ENCODE assay signal across 10 cellular contexts in genomic region chr20:31470946-31471345, GRCh38. TPM values are rescaled to one million over a fixed set of nuclear protein-coding genes. Genes with fewer than 3 reads are reported as not detected.
"Had no signal": no experiment of that assay in that cellular context is flagged by ENCODE, and none has a peak within 500 bp of the region (broad histone marks: within the 10 kb centered on the region; RNA-seq: fewer than 3 reads in every experiment).

No MANE protein-coding gene starts in this region.

RNA-seq across cellular contexts. Expression of gene DEFB124, which starts 4.0 kb away (rescaled TPM):
- total RNA-seq: OCI-LY7, PC-3, PC-9, Peyer's patch, Right ventricle myocardium inferior, Right ventricle myocardium superior, RPMI7951, SJCRH30, SJSA1, SK-MEL-5 had no signal

RNA-seq across cellular contexts. Expression of gene REM1, which starts 4.1 kb away (rescaled TPM):
- total RNA-seq: OCI-LY7, PC-3, PC-9, SJCRH30, SJSA1, SK-MEL-5 had no signal

RNA-seq across cellular contexts. Expression of gene DEFB123, which starts 30.5 kb away (rescaled TPM):
- total RNA-seq: OCI-LY7, PC-3, PC-9, Peyer's patch, Right ventricle myocardium inferior, Right ventricle myocardium superior, RPMI7951, SJCRH30, SJSA1, SK-MEL-5 had no signal
